1 cellular context compared by ENCODE assay signal in the genomic region with DNA sequence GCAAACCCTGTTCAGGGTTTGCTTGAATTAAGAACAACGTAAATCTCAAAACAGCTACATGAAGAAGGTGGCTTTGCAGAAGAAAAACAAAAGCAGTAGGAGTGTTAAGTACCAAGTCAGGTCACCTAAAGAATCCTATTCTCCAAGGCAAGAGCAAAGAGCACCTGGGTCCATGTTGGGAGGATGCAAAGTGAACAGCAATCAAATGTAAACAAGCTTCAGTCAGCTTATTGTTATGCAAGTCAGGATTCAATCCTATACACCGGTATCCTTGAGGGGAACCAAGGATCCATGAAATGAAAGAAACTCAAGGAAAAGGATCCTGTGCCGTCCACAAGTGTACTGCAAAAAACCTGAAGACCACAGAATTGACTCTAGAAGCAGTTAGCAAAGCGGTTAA.
TF ChIP-seq lines count a peak whose summit lies in the region.

No MANE protein-coding gene starts in this region.

TF ChIP-seq in H1, 55 proteins besides CTCF, POLR2A, EP300 and RAD21:
- TF ChIP-seq SRF (IDR thresholded peaks at IDR 0.05; ENCODE audit: low read depth, low read length), result no peak
- peak; percentile 95 for TF ChIP-seq TCF12 (IDR thresholded peaks at IDR 0.05; ENCODE audit: low read depth, low read length)
- TF ChIP-seq TAF1 (IDR thresholded peaks at IDR 0.05; ENCODE audit: low read depth, low read length), result no peak
- 0 out of 2 replicates have a peak, but pooled peaks have one; percentile 55 for TF ChIP-seq SP1 (IDR thresholded peaks at IDR 0.05; ENCODE audit: low read depth, low read length)
- no peak for TF ChIP-seq MAFK (IDR thresholded peaks at IDR 0.05; ENCODE audit: low read depth, low read length)
- TF ChIP-seq POU5F1 (IDR thresholded peaks at IDR 0.05; ENCODE audit: low read depth, low read length), result peak; percentile 98
- TF ChIP-seq SIX5 (IDR thresholded peaks at IDR 0.05; ENCODE audit: low read depth, low read length), result no peak
- TF ChIP-seq RXRA (IDR thresholded peaks at IDR 0.05; ENCODE audit: insufficient read depth, low read depth, low read length), result no peak
- TF ChIP-seq, protein P1, sequence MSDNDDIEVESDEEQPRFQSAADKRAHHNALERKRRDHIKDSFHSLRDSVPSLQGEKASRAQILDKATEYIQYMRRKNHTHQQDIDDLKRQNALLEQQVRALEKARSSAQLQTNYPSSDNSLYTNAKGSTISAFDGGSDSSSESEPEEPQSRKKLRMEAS (IDR thresholded peaks at IDR 0.05), result no peak
- peak; percentile 46 for TF ChIP-seq ASH2L (IDR thresholded peaks at IDR 0.05; ENCODE audit: low read length)
- TF ChIP-seq ZNF274 (IDR thresholded peaks at IDR 0.05; ENCODE audit: borderline replicate concordance, extremely low read depth, low read length), result no peak
- no peak for TF ChIP-seq TAF7 (optimal IDR thresholded peaks at IDR 0.05; ENCODE audit: borderline replicate concordance, low read depth, low read length)
- no peak for TF ChIP-seq TEAD4 (IDR thresholded peaks at IDR 0.05; ENCODE audit: low read depth, low read length)
- no peak for TF ChIP-seq SIRT6 (IDR thresholded peaks at IDR 0.05; ENCODE audit: low read length)
- TF ChIP-seq, protein P2, sequence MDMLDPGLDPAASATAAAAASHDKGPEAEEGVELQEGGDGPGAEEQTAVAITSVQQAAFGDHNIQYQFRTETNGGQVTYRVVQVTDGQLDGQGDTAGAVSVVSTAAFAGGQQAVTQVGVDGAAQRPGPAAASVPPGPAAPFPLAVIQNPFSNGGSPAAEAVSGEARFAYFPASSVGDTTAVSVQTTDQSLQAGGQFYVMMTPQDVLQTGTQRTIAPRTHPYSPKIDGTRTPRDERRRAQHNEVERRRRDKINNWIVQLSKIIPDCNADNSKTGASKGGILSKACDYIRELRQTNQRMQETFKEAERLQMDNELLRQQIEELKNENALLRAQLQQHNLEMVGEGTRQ (IDR thresholded peaks at IDR 0.05; ENCODE audit: low read length), result no peak
- peak; percentile 24 to 82; a peak in 2 of 4 replicates for TF ChIP-seq HDAC2 (IDR thresholded peaks at IDR 0.05; ENCODE audit: borderline replicate concordance in 1 of 2, low read depth in 2 of 2, low read length in 2 of 2)
- TF ChIP-seq JUN (IDR thresholded peaks at IDR 0.05; ENCODE audit: low read depth, low read length), result no peak
- no peak for TF ChIP-seq CBX5 (IDR thresholded peaks at IDR 0.05; ENCODE audit: low read depth, low read length)
- TF ChIP-seq CTBP2 (IDR thresholded peaks at IDR 0.05; ENCODE audit: borderline replicate concordance, insufficient read depth, insufficient read length, low read length), result no peak
- TF ChIP-seq CBX8 (IDR thresholded peaks at IDR 0.05; ENCODE audit: borderline replicate concordance, low read depth, low read length), result no peak
- no peak for TF ChIP-seq NRF1 (IDR thresholded peaks at IDR 0.05; ENCODE audit: low read depth, low read length)
- no peak for TF ChIP-seq CHD2 (IDR thresholded peaks at IDR 0.05; ENCODE audit: low read length)
- no peak for TF ChIP-seq CEBPB (IDR thresholded peaks at IDR 0.05; ENCODE audit: low read depth, low read length)
- peak; percentile 59; the same call in 1 of the 2 replicates for TF ChIP-seq YY1 (IDR thresholded peaks at IDR 0.05; ENCODE audit: low read depth, low read length)
- no peak for TF ChIP-seq BACH1 (IDR thresholded peaks at IDR 0.05; ENCODE audit: low read length)
- no peak for TF ChIP-seq GABPA (IDR thresholded peaks at IDR 0.05; ENCODE audit: borderline replicate concordance, insufficient read depth, low read length)
- TF ChIP-seq, protein P3, sequence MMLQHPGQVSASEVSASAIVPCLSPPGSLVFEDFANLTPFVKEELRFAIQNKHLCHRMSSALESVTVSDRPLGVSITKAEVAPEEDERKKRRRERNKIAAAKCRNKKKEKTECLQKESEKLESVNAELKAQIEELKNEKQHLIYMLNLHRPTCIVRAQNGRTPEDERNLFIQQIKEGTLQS (IDR thresholded peaks at IDR 0.05; ENCODE audit: insufficient read depth, low read depth, low read length), result no peak
- no peak for TF ChIP-seq RNF2 (IDR thresholded peaks at IDR 0.05; ENCODE audit: borderline replicate concordance, low read depth, low read length, missing control alignments, poor library complexity, severe bottlenecking)
- TF ChIP-seq KDM1A (IDR thresholded peaks at IDR 0.05; ENCODE audit: borderline replicate concordance, low read length), result no peak
- TF ChIP-seq TBP (IDR thresholded peaks at IDR 0.05; ENCODE audit: low read depth, low read length), result no peak
- TF ChIP-seq CHD1 (IDR thresholded peaks at IDR 0.05; ENCODE audit: low read depth, low read length), result no peak
- TF ChIP-seq POLR2AphosphoS5 (IDR thresholded peaks at IDR 0.05; ENCODE audit: low read depth, low read length), result no peak
- TF ChIP-seq KDM4A (IDR thresholded peaks at IDR 0.05; ENCODE audit: low read depth, low read length, severe bottlenecking), result no peak
- TF ChIP-seq, protein P4, sequence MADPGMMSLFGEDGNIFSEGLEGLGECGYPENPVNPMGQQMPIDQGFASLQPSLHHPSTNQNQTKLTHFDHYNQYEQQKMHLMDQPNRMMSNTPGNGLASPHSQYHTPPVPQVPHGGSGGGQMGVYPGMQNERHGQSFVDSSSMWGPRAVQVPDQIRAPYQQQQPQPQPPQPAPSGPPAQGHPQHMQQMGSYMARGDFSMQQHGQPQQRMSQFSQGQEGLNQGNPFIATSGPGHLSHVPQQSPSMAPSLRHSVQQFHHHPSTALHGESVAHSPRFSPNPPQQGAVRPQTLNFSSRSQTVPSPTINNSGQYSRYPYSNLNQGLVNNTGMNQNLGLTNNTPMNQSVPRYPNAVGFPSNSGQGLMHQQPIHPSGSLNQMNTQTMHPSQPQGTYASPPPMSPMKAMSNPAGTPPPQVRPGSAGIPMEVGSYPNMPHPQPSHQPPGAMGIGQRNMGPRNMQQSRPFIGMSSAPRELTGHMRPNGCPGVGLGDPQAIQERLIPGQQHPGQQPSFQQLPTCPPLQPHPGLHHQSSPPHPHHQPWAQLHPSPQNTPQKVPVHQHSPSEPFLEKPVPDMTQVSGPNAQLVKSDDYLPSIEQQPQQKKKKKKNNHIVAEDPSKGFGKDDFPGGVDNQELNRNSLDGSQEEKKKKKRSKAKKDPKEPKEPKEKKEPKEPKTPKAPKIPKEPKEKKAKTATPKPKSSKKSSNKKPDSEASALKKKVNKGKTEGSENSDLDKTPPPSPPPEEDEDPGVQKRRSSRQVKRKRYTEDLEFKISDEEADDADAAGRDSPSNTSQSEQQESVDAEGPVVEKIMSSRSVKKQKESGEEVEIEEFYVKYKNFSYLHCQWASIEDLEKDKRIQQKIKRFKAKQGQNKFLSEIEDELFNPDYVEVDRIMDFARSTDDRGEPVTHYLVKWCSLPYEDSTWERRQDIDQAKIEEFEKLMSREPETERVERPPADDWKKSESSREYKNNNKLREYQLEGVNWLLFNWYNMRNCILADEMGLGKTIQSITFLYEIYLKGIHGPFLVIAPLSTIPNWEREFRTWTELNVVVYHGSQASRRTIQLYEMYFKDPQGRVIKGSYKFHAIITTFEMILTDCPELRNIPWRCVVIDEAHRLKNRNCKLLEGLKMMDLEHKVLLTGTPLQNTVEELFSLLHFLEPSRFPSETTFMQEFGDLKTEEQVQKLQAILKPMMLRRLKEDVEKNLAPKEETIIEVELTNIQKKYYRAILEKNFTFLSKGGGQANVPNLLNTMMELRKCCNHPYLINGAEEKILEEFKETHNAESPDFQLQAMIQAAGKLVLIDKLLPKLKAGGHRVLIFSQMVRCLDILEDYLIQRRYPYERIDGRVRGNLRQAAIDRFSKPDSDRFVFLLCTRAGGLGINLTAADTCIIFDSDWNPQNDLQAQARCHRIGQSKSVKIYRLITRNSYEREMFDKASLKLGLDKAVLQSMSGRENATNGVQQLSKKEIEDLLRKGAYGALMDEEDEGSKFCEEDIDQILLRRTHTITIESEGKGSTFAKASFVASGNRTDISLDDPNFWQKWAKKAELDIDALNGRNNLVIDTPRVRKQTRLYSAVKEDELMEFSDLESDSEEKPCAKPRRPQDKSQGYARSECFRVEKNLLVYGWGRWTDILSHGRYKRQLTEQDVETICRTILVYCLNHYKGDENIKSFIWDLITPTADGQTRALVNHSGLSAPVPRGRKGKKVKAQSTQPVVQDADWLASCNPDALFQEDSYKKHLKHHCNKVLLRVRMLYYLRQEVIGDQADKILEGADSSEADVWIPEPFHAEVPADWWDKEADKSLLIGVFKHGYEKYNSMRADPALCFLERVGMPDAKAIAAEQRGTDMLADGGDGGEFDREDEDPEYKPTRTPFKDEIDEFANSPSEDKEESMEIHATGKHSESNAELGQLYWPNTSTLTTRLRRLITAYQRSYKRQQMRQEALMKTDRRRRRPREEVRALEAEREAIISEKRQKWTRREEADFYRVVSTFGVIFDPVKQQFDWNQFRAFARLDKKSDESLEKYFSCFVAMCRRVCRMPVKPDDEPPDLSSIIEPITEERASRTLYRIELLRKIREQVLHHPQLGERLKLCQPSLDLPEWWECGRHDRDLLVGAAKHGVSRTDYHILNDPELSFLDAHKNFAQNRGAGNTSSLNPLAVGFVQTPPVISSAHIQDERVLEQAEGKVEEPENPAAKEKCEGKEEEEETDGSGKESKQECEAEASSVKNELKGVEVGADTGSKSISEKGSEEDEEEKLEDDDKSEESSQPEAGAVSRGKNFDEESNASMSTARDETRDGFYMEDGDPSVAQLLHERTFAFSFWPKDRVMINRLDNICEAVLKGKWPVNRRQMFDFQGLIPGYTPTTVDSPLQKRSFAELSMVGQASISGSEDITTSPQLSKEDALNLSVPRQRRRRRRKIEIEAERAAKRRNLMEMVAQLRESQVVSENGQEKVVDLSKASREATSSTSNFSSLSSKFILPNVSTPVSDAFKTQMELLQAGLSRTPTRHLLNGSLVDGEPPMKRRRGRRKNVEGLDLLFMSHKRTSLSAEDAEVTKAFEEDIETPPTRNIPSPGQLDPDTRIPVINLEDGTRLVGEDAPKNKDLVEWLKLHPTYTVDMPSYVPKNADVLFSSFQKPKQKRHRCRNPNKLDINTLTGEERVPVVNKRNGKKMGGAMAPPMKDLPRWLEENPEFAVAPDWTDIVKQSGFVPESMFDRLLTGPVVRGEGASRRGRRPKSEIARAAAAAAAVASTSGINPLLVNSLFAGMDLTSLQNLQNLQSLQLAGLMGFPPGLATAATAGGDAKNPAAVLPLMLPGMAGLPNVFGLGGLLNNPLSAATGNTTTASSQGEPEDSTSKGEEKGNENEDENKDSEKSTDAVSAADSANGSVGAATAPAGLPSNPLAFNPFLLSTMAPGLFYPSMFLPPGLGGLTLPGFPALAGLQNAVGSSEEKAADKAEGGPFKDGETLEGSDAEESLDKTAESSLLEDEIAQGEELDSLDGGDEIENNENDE (IDR thresholded peaks at IDR 0.05; ENCODE audit: insufficient replicate concordance, low read length), result peak; percentile 45
